ENCODE assay signal across 9 cellular contexts in the genomic region with DNA sequence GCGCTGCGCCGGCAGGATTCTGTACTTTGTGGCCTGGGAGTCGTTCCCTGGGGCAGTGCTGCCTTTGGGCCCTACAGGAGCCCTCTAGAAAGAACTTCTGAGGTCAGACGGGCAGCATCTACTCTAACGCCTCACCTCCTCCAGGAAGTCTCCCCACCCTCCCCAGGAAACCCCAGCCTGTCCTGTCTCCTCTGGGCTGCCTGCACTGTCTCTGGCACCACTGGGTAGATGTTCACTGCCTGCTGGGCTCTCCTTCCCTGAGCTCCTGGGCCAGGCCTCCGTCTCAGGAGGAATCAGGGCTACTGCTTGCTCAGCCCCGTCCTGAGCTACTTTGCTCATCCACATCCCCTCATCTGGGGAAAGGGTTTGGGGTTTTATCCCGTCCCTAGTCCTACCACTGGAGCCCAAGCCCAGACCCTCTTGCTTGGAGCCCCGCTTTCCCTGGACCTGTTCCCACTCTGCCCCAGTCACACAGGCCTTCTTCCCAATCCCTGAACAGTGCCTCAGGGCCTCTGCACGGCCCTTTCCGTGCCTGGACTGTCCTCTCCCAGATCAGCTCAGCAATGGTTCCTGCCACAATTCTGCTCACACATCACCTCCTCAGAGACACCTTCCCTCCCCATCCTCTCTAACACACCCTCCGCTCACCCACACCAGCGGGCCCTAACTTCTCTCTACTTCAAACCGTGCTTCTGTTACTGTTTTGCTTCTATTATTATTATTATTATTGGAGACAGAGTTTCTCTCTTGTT. TPM values are rescaled to one million over a fixed set of nuclear protein-coding genes. Genes with fewer than 3 reads are reported as not detected.
A peak's percentile ranks its signal among the peaks of the same experiment; 100 is the strongest.
DNase-seq lines count a peak whose midpoint lies in the region; ATAC-seq and TF ChIP-seq lines count a peak whose summit lies in the region.
"Had no signal": no experiment of that assay in that cellular context is flagged by ENCODE, and none has a peak within 500 bp of the region (broad histone marks: within the 10 kb centered on the region; RNA-seq: fewer than 3 reads in every experiment).

No MANE protein-coding gene starts in this region.

- no peak overlapping the region for H3K4me3 Mint-ChIP-seq in activated CD8-positive, alpha-beta memory T cell treated with anti-CD3 and anti-CD28 coated beads, Interleukin-2, amount 10 ng/mL, durations not matched to agents 7 days and 5 days
- H3K4me3 Mint-ChIP-seq in activated CD8-positive, alpha-beta T cell treated with anti-CD3 and anti-CD28 coated beads, Interleukin-2, amount 10 ng/mL, durations not matched to agents 7 days and 5 days = no peak overlapping the region

- H3K9ac ChIP-seq in stomach smooth muscle (ENCODE audit: low read length in 2 of 2) = peak overlapping the region in 1 of 2 donors; percentile 51

- TF ChIP-seq CTCF in right lobe of liver (IDR thresholded peaks at IDR 0.05) = no peak

- peak overlapping the region in 2 of 3 donors; percentile 74 to 85 for H3K27ac ChIP-seq in right lobe of liver
- H3K27ac ChIP-seq in stomach smooth muscle (ENCODE audit: low read length) = peak overlapping the region; percentile 49

- peaks cover 17% of the 10 kb centered on the region for H3K27me3 Mint-ChIP-seq in activated CD8-positive, alpha-beta memory T cell treated with anti-CD3 and anti-CD28 coated beads, Interleukin-2, amount 10 ng/mL, durations not matched to agents 7 days and 5 days
- H3K27me3 Mint-ChIP-seq in activated CD8-positive, alpha-beta T cell treated with anti-CD3 and anti-CD28 coated beads, Interleukin-2, amount 10 ng/mL, durations not matched to agents 7 days and 5 days (ENCODE audit: low read depth) = peaks cover 6% of the 10 kb centered on the region

- no peaks in the 10 kb centered on the region for H3K36me3 Mint-ChIP-seq in activated CD8-positive, alpha-beta memory T cell treated with anti-CD3 and anti-CD28 coated beads, Interleukin-2, amount 10 ng/mL, durations not matched to agents 7 days and 5 days
- H3K36me3 Mint-ChIP-seq in activated CD8-positive, alpha-beta T cell treated with anti-CD3 and anti-CD28 coated beads, Interleukin-2, amount 10 ng/mL, durations not matched to agents 7 days and 5 days (ENCODE audit: low read depth) = no peaks in the 10 kb centered on the region

- TF ChIP-seq POLR2A in right lobe of liver (IDR thresholded peaks at IDR 0.05) (no peak), GM18505 (IDR thresholded peaks at IDR 0.05; ENCODE audit: borderline replicate concordance, extremely low read depth, insufficient read depth, insufficient read length) (no peak)

- H3K27ac Mint-ChIP-seq in activated CD8-positive, alpha-beta memory T cell treated with anti-CD3 and anti-CD28 coated beads, Interleukin-2, amount 10 ng/mL, durations not matched to agents 7 days and 5 days = peak overlapping the region; percentile 11
- peak overlapping the region; percentile 52 for H3K27ac Mint-ChIP-seq in activated CD8-positive, alpha-beta T cell treated with anti-CD3 and anti-CD28 coated beads, Interleukin-2, amount 10 ng/mL, durations not matched to agents 7 days and 5 days

- WGBS in right lobe of liver (ENCODE audit: insufficient coverage, low coverage, low lambda C conversion rate, missing lambda C conversion rate) = 91% methylated on average over 7 of the region's 15 CpGs

- intact Hi-C loops in right lobe of liver (cut with DNase I) = loop anchor here (10.0 kb wide), 3 partner anchors 94 to 264 kb away; a partner anchor contains a TSS

- H3K4me1 ChIP-seq in right lobe of liver (peaks cover 0 to 9% (median 0%) of the 10 kb centered on the region in 4 donors), stomach smooth muscle (ENCODE audit: control insufficient read depth, insufficient read depth, low read length) (peaks cover 14% of the 10 kb centered on the region)

- H3K9me3 ChIP-seq in right lobe of liver (no peaks in the 10 kb centered on the region), stomach smooth muscle (ENCODE audit: control insufficient read depth in 2 of 2, low read length in 2 of 2) (no peaks in the 10 kb centered on the region)

- no peaks in the 10 kb centered on the region for H3K36me3 ChIP-seq in right lobe of liver
- H3K36me3 ChIP-seq in stomach smooth muscle (ENCODE audit: control insufficient read depth in 2 of 2, insufficient read depth in 2 of 2, low read length in 2 of 2) = no peaks in the 10 kb centered on the region

- H3K4me1 Mint-ChIP-seq in activated CD8-positive, alpha-beta memory T cell treated with anti-CD3 and anti-CD28 coated beads, Interleukin-2, amount 10 ng/mL, durations not matched to agents 7 days and 5 days = peaks cover 47% of the 10 kb centered on the region
- H3K4me1 Mint-ChIP-seq in activated CD8-positive, alpha-beta T cell treated with anti-CD3 and anti-CD28 coated beads, Interleukin-2, amount 10 ng/mL, durations not matched to agents 7 days and 5 days (ENCODE audit: low read depth) = peaks cover 57% of the 10 kb centered on the region

- POLR2A ChIA-PET in activated CD8-positive, alpha-beta T cell treated with anti-CD3 and anti-CD28 coated beads, Interleukin-2, amount 10 ng/mL, durations not matched to agents 7 days and 5 days (lab: Charles Lee) = no interaction called here

- no peaks in the 10 kb centered on the region for H3K27me3 ChIP-seq in right lobe of liver
- H3K27me3 ChIP-seq in stomach smooth muscle (ENCODE audit: control insufficient read depth in 1 of 2, insufficient read depth in 2 of 2, low read length in 2 of 2) = no peaks in the 10 kb centered on the region

- DNase-seq in activated CD8-positive, alpha-beta memory T cell treated with anti-CD3 and anti-CD28 coated beads, Interleukin-2, amount 10 ng/mL, durations not matched to agents 7 days and 5 days = no peak
- DNase-seq in activated CD8-positive, alpha-beta memory T cell treated with anti-CD3 and anti-CD28 coated beads, Interleukin-2, amount 50 U/mL, for 4 hours = no peak
- DNase-seq in activated CD8-positive, alpha-beta T cell treated with anti-CD3 and anti-CD28 coated beads, Interleukin-2, amount 10 ng/mL, durations not matched to agents 7 days and 5 days = no peak
- no peak for DNase-seq in right lobe of liver
- DNase-seq in NCI-H748 treated with DMSO at 0.1 percent for 48 hours (lab: John Stamatoyannopoulos, UW) = no peak
- DNase-seq in D341Med (ENCODE audit: low spot score) = no peak

- no peak for ATAC-seq in activated CD8-positive, alpha-beta memory T cell treated with anti-CD3 and anti-CD28 coated beads, Interleukin-2, amount 10 ng/mL, durations not matched to agents 7 days and 5 days
- no peak for ATAC-seq in activated CD8-positive, alpha-beta T cell treated with anti-CD3 and anti-CD28 coated beads, Interleukin-2, amount 10 ng/mL, durations not matched to agents 7 days and 5 days
- ATAC-seq in right lobe of liver (no peak), GM18505 (IDR thresholded peaks at IDR 0.05; ENCODE audit: unreplicated experiment) (no peak)

- CTCF ChIA-PET in activated CD8-positive, alpha-beta memory T cell treated with anti-CD3 and anti-CD28 coated beads, Interleukin-2, amount 10 ng/mL, durations not matched to agents 7 days and 5 days (lab: Charles Lee) = interaction anchor here (0.5 to 5.8 kb wide), 33 partner anchors 10 to 360 kb away, joined by 3 to 52 read pairs (median 8); a partner anchor contains a TSS
- CTCF ChIA-PET in activated CD8-positive, alpha-beta T cell treated with anti-CD3 and anti-CD28 coated beads, Interleukin-2, amount 10 ng/mL, durations not matched to agents 7 days and 5 days (lab: Charles Lee) = interaction anchor here (0.5 to 5.5 kb wide), 36 partner anchors 10 to 292 kb away, joined by 3 to 40 read pairs (median 5); a partner anchor contains a TSS

- H3K4me3 ChIP-seq in right lobe of liver = no peak overlapping the region
- H3K4me3 ChIP-seq in stomach smooth muscle (ENCODE audit: low read length in 2 of 2) = peak overlapping the region; percentile 55 to 74

- H3K9me3 Mint-ChIP-seq in activated CD8-positive, alpha-beta memory T cell treated with anti-CD3 and anti-CD28 coated beads, Interleukin-2, amount 10 ng/mL, durations not matched to agents 7 days and 5 days (ENCODE audit: low read depth) = no peaks in the 10 kb centered on the region
- no peaks in the 10 kb centered on the region for H3K9me3 Mint-ChIP-seq in activated CD8-positive, alpha-beta T cell treated with anti-CD3 and anti-CD28 coated beads, Interleukin-2, amount 10 ng/mL, durations not matched to agents 7 days and 5 days (ENCODE audit: insufficient read depth)

RNA-seq across cellular contexts. Expression of a gene that starts 11.3 kb away (rescaled TPM):
- not detected for total RNA-seq in activated CD8-positive, alpha-beta memory T cell treated with anti-CD3 and anti-CD28 coated beads, Interleukin-2, amount 10 ng/mL, durations not matched to agents 7 days and 5 days
- not detected for total RNA-seq in activated CD8-positive, alpha-beta T cell treated with anti-CD3 and anti-CD28 coated beads, Interleukin-2, amount 10 ng/mL, durations not matched to agents 7 days and 5 days
- 1 to 10 TPM in 4 of 6 experiments, not detected in 2; 2.1 to 5.1 (median 2.9) TPM for total RNA-seq in right lobe of liver
- total RNA-seq: renal cortical epithelial cell had no signal

Comparison
In these comparisons a context has a peak if more than half of its experiments do, and no peak if none do; other contexts are left out.
1. H3K4me3 ChIP-seq: peak in stomach smooth muscle (2 of 2); none in right lobe of liver (0 of 3).